In the genomic region with DNA sequence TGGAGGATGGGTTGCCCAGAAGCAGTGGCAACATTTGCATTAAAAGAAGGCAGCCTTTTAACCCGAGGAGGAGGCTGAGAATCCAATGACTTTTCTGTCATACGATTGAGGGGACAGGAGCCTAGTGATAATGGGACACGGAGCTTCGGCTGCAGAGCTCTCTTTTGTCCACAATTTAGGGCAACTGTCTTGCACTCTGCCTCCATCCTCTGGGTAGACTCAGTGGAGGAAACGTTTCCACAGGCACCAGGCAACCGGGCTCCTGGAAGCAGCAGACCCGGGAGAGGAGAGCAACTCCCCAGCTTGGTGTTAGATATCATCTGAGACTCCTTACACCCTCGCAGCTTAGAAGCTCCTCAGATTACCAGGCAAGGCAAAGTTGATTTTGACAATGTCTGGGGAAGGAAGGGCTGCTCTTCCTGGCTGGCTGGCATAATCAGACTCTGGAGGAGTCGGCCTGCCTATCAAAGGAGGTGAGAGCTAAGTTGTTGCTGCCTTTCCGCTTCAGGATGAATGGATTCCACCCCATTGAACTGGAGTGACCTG, we compare ENCODE assay signal across 1 cellular context.
TF ChIP-seq lines count a peak whose summit lies in the region.

No MANE protein-coding gene starts in this region.

TF ChIP-seq in H1, 55 proteins besides CTCF, POLR2A, EP300 and RAD21:
- no peak for TF ChIP-seq TAF7 (optimal IDR thresholded peaks at IDR 0.05; ENCODE audit: borderline replicate concordance, low read depth, low read length)
- TF ChIP-seq BACH1 (IDR thresholded peaks at IDR 0.05; ENCODE audit: low read length): no peak
- no peak for TF ChIP-seq POU5F1 (IDR thresholded peaks at IDR 0.05; ENCODE audit: low read depth, low read length)
- TF ChIP-seq RXRA (IDR thresholded peaks at IDR 0.05; ENCODE audit: insufficient read depth, low read depth, low read length): no peak
- no peak for TF ChIP-seq SAP30 (IDR thresholded peaks at IDR 0.05; ENCODE audit: insufficient read depth, insufficient replicate concordance, low read length)
- TF ChIP-seq HDAC6 (IDR thresholded peaks at IDR 0.05; ENCODE audit: low read depth, low read length): no peak
- TF ChIP-seq RNF2 (IDR thresholded peaks at IDR 0.05; ENCODE audit: borderline replicate concordance, low read depth, low read length, missing control alignments, poor library complexity, severe bottlenecking): no peak
